Comparison of ENCODE assay signal across 7 cellular contexts in the genomic region with DNA sequence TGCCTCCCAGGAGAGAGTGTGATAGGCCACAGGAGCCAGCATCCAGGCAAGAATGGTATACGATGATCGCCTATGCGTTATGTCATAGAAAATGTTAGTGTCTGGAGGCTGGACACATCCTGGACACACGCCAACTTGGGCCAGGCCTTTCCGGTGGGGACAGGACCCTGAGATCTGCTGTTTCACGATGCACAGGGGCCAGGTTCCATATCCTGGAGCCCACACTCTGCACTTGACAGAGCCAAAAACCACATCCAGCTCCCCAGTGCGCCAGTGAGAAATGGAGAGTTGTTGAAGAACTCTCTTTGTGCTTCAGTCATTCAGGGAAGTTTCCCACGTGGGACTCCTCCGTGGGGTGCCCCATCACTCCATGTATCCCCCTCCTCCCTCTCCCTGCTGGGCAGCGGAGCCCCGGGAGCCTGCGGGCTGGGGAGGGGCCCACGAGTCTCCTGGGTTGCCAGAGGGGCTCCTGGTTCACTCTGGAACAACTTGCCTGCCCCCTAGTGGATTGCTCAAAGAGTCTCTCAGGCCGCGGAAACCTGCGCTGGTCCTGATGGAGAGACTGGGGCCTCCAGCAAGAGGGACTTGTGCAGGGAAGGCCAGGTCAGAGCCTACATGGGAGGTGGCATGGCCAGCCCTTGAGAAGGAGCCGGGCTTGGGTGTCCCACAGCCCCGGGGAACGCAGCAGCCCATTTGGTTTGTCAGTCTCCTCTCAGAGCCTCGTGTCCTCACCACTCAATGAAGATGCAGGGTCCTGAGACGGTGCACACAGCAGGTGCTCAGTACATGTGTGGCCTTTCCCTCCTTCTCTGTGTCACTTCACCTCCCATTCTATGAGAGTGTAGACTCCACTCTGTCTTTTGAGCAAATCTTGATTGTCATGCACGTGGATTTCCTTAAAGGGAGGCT. TPM values are rescaled to one million over a fixed set of nuclear protein-coding genes. Genes with fewer than 3 reads are reported as not detected.
DNase-seq lines count a peak whose midpoint lies in the region; TF ChIP-seq lines count a peak whose summit lies in the region.

No MANE protein-coding gene starts in this region.

- H3K27me3 ChIP-seq in SJSA1 (replicated peaks) (no peaks in the 10 kb centered on the region), trophoblast cell (ENCODE audit: insufficient read depth, low read length) (no peaks in the 10 kb centered on the region), uterus (no peaks in the 10 kb centered on the region)

- peak overlapping the region; percentile 38 for H2BK120ac ChIP-seq in trophoblast cell (ENCODE audit: insufficient read depth, low read length, poor library complexity)

- H3K14ac ChIP-seq in trophoblast cell (ENCODE audit: low read length) = peak overlapping the region; percentile 18

- H3K4me1 ChIP-seq in SJSA1 (replicated peaks) (peaks cover 4% of the 10 kb centered on the region), trophoblast cell (ENCODE audit: control insufficient read depth in 1 of 2, insufficient read depth in 2 of 2, low read length in 2 of 2) (peaks cover 21 to 26% of the 10 kb centered on the region in 2 experiments), uterus (no peaks in the 10 kb centered on the region)

- peak overlapping the region; percentile 65 for H4K91ac ChIP-seq in trophoblast cell (ENCODE audit: low read depth, low read length)

- H3K23ac ChIP-seq in trophoblast cell (ENCODE audit: low read length) = no peak overlapping the region

- peak overlapping the region; percentile 94 for H2BK12ac ChIP-seq in trophoblast cell (ENCODE audit: low read length)

- H3K4me2 ChIP-seq in trophoblast cell (ENCODE audit: low read length) = no peak overlapping the region

- H3K4ac ChIP-seq in trophoblast cell (ENCODE audit: low read depth, low read length) = no peak overlapping the region

- H3K36me3 ChIP-seq in SJSA1 (no peaks in the 10 kb centered on the region), trophoblast cell (ENCODE audit: control insufficient read depth in 1 of 2, insufficient read depth in 2 of 2, low read length in 2 of 2) (no peaks in the 10 kb centered on the region), uterus (no peaks in the 10 kb centered on the region)

- intact Hi-C loops in uterus (cut with DNase I; ENCODE audit: low total_unique reads) = no loop called here

- no peak overlapping the region for H2AFZ ChIP-seq in trophoblast cell (ENCODE audit: insufficient read depth, low read length, poor library complexity)

- peak overlapping the region; percentile 38 for H2AK5ac ChIP-seq in trophoblast cell (ENCODE audit: low read length)

- H3K9me3 ChIP-seq in SJSA1 (replicated peaks) (no peaks in the 10 kb centered on the region), trophoblast cell (ENCODE audit: insufficient read depth, low read depth, low read length) (peaks cover 2% of the 10 kb centered on the region), uterus (no peaks in the 10 kb centered on the region)

- peaks cover 29% of the 10 kb centered on the region for H3K79me1 ChIP-seq in trophoblast cell (ENCODE audit: low read length)

- H3K4me3 ChIP-seq in SJSA1 = no peak overlapping the region
- no peak overlapping the region for H3K4me3 ChIP-seq in trophoblast cell (ENCODE audit: low read depth, low read length)
- no peak overlapping the region for H3K4me3 ChIP-seq in uterus

- no peak overlapping the region for H3K9ac ChIP-seq in trophoblast cell (ENCODE audit: low read length)

- peak overlapping the region; percentile 18 for H2BK5ac ChIP-seq in trophoblast cell (ENCODE audit: low read depth, low read length, poor library complexity)

- H3K18ac ChIP-seq in trophoblast cell (ENCODE audit: low read length) = no peak overlapping the region

- no peak overlapping the region for H4K8ac ChIP-seq in trophoblast cell (ENCODE audit: low read depth, low read length)

- DNase-seq in LoVo (ENCODE audit: low spot score) (peak; percentile 50), SJSA1 (ENCODE audit: low read depth in 1 of 2, low spot score in 2 of 2) (peak; percentile 56 to 66), germinal center (ENCODE audit: low spot score) (peak; percentile 81), trophoblast cell (peak; percentile 47 to 81), uterus (peak; percentile 74)
- DNase-seq in activated gamma-delta T cell treated with anti-CD3 and anti-CD28 coated beads, Interleukin-2, amount 50 U/mL, for 16 hours (ENCODE audit: low read depth) = peak; percentile 42

- TF ChIP-seq CTCF in GM12874 (IDR thresholded peaks at IDR 0.05; ENCODE audit: insufficient read depth, low read depth, low read length) (peak; percentile 87), uterus (IDR thresholded peaks at IDR 0.05) (peak; percentile 83 to 90 (median 87))

- WGBS in trophoblast cell (ENCODE audit: extremely low coverage, insufficient coverage, insufficient read length) = no CpG with 5 or more reads among the region's 22 CpGs

- H3K27ac ChIP-seq in SJSA1 (no peak overlapping the region), trophoblast cell (ENCODE audit: low read depth, low read length) (no peak overlapping the region), uterus (no peak overlapping the region)

- no peaks in the 10 kb centered on the region for H3K79me2 ChIP-seq in trophoblast cell (ENCODE audit: control insufficient read depth, insufficient read depth, low read length, poor library complexity)

- no peak overlapping the region for H4K12ac ChIP-seq in trophoblast cell (ENCODE audit: low read depth, low read length)

- no peak for TF ChIP-seq POLR2A in uterus (IDR thresholded peaks at IDR 0.05)

RNA-seq across cellular contexts. Expression of a gene that starts 10.2 kb away (rescaled TPM):
- 7.8 and 8.1 TPM in 2 replicates for total RNA-seq in SJSA1 (2014; rRNA removed; shearing (Covaris generic))
- 39.7 and 40.3 TPM in 2 replicates for polyA plus RNA-seq in trophoblast cell (2013)
- 100 to 1,000 TPM in 1 of 4 donors, 10 to 100 TPM in 2, 1 to 10 TPM in 1; 10.0 to 121 (median 17.5) TPM for total RNA-seq in uterus
